Comparison of ENCODE assay signal across 10 cellular contexts in genomic region chr12:124586756-124587155, GRCh38. TPM values are rescaled to one million over a fixed set of nuclear protein-coding genes. Genes with fewer than 3 reads are reported as not detected.
DNase-seq lines count a peak whose midpoint lies in the region; ATAC-seq and TF ChIP-seq lines count a peak whose summit lies in the region.
"Had no signal": no experiment of that assay in that cellular context is flagged by ENCODE, and none has a peak within 500 bp of the region (broad histone marks: within the 10 kb centered on the region; RNA-seq: fewer than 3 reads in every experiment).

No MANE protein-coding gene starts in this region.

- POLR2A ChIA-PET in GM10248 (lab: Yijun Ruan, JAX) = no interaction called here

- no peaks in the 10 kb centered on the region for H4K20me1 ChIP-seq in smooth muscle cell (ENCODE audit: low read depth)

- peaks cover 10% of the 10 kb centered on the region for H3F3A ChIP-seq in smooth muscle cell (ENCODE audit: low read depth)

- H2AFZ ChIP-seq in smooth muscle cell (ENCODE audit: low read depth) = no peak overlapping the region

- no peak overlapping the region for H3K4me3 ChIP-seq in upper lobe of right lung
- no peak overlapping the region for H3K4me3 ChIP-seq in smooth muscle cell
- H3K4me3 ChIP-seq: esophagus squamous epithelium had no signal

- peak; percentile 76 for ATAC-seq in upper lobe of right lung

- H3K36me3 ChIP-seq in upper lobe of right lung (no peaks in the 10 kb centered on the region), smooth muscle cell (ENCODE audit: low read depth) (no peaks in the 10 kb centered on the region)
- H3K36me3 ChIP-seq: esophagus squamous epithelium had no signal

- 84% methylated on average over 11 of the region's 11 CpGs for WGBS in smooth muscle cell (ENCODE audit: low lambda C conversion rate)

- H3K9me3 ChIP-seq in upper lobe of right lung = no peaks in the 10 kb centered on the region
- H3K9me3 ChIP-seq in smooth muscle cell (replicated peaks; ENCODE audit: low read depth) = no peaks in the 10 kb centered on the region
- H3K9me3 ChIP-seq: esophagus squamous epithelium had no signal

- H3K27me3 ChIP-seq in upper lobe of right lung = no peaks in the 10 kb centered on the region
- H3K27me3 ChIP-seq in smooth muscle cell (ENCODE audit: low read depth) = no peaks in the 10 kb centered on the region

- no peak overlapping the region for H3K4me2 ChIP-seq in smooth muscle cell

- no peaks in the 10 kb centered on the region for H3K79me2 ChIP-seq in smooth muscle cell (ENCODE audit: low read depth)

- CTCF ChIA-PET in GM10248 (lab: Yijun Ruan, JAX) = no interaction called here

- H3K27ac ChIP-seq in VCaP = peak overlapping the region; percentile 70
- H3K27ac ChIP-seq in upper lobe of right lung = peak overlapping the region; percentile 30
- H3K27ac ChIP-seq in smooth muscle cell (ENCODE audit: low read depth) = no peak overlapping the region
- H3K27ac ChIP-seq: esophagus squamous epithelium had no signal

- TF ChIP-seq CTCF in VCaP (conservative IDR thresholded peaks at IDR 0.05) = no peak
- TF ChIP-seq CTCF in upper lobe of right lung (IDR thresholded peaks at IDR 0.05) = no peak
- TF ChIP-seq CTCF in smooth muscle cell (IDR thresholded peaks at IDR 0.05; ENCODE audit: borderline replicate concordance, insufficient read depth, poor library complexity, severe bottlenecking) = no peak
- TF ChIP-seq CTCF in GM10248 (IDR thresholded peaks at IDR 0.05; ENCODE audit: control extremely low read depth, extremely low read depth, low read depth, missing control alignments) = no peak

- intact Hi-C loops in upper lobe of right lung (cut with DNase I) = no loop called here

- H3K4me1 ChIP-seq in upper lobe of right lung (peaks cover 8% of the 10 kb centered on the region), smooth muscle cell (ENCODE audit: low read depth) (no peaks in the 10 kb centered on the region)

- peak; percentile 70 for DNase-seq in NCI-H128 (lab: John Stamatoyannopoulos, UW; ENCODE audit: unreplicated experiment)
- DNase-seq in NCI-H2196 (lab: John Stamatoyannopoulos, UW; ENCODE audit: unreplicated experiment) = peak; percentile 78
- no peak for DNase-seq in upper lobe of right lung
- no peak for DNase-seq in smooth muscle cell (lab: John Stamatoyannopoulos, UW; ENCODE audit: unreplicated experiment)
- DNase-seq in GM10248 (ENCODE audit: extremely low spot score) = no peak
- no peak for DNase-seq in NCI-H1048 (lab: John Stamatoyannopoulos, UW)
- DNase-seq: activated CD4-positive, alpha-beta T cell treated with anti-CD3 and anti-CD28 coated beads for 4 hours; esophagus squamous epithelium; T1000 had no signal

- no peak overlapping the region for H3K9ac ChIP-seq in smooth muscle cell (ENCODE audit: low read depth)

RNA-seq across cellular contexts. Expression of gene NCOR2, which starts 19.3 kb away (rescaled TPM):
- 336 TPM for total RNA-seq in upper lobe of right lung
- 64.1 and 64.7 TPM in 2 replicates for total RNA-seq in smooth muscle cell
- 164 and 169 TPM in 2 replicates for polyA plus RNA-seq in smooth muscle cell

Comparison
In these comparisons a context has a peak if more than half of its experiments do, and no peak if none do; other contexts are left out.
1. DNase-seq: peak in NCI-H128 (single experiment) and NCI-H2196 (single experiment); none in upper lobe of right lung (single experiment), smooth muscle cell (single experiment), GM10248 (single experiment) and NCI-H1048 (single experiment).